1 cellular context compared by ENCODE assay signal in genomic region chr5:142325677-142326479, GRCh38.
TF ChIP-seq lines count a peak whose summit lies in the region.

No MANE protein-coding gene starts in this region.

TF ChIP-seq in GM12878, 131 proteins besides CTCF, POLR2A, EP300 and RAD21 (continued from another document):
- no peak for TF ChIP-seq ZNF384 (IDR thresholded peaks at IDR 0.05; ENCODE audit: borderline replicate concordance, low read depth, low read length)
- peak; percentile 44; the same call in 1 of the 2 replicates for TF ChIP-seq ATF7 (IDR thresholded peaks at IDR 0.05; ENCODE audit: low read depth)
- TF ChIP-seq FOXK2 (IDR thresholded peaks at IDR 0.05) = peak; percentile 50; the same call in 1 of the 2 replicates
- no peak for TF ChIP-seq YBX1 (IDR thresholded peaks at IDR 0.05)
- no peak for TF ChIP-seq ZBTB4 (CRISPR knock-in tag; IDR thresholded peaks at IDR 0.05)
- no peak for TF ChIP-seq ASH2L (IDR thresholded peaks at IDR 0.05; ENCODE audit: borderline replicate concordance, low read depth)
- no peak for TF ChIP-seq MYB (IDR thresholded peaks at IDR 0.05; ENCODE audit: borderline replicate concordance, low read depth, low read length)
